Comparison of ENCODE assay signal across 1 cellular context in the genomic region with DNA sequence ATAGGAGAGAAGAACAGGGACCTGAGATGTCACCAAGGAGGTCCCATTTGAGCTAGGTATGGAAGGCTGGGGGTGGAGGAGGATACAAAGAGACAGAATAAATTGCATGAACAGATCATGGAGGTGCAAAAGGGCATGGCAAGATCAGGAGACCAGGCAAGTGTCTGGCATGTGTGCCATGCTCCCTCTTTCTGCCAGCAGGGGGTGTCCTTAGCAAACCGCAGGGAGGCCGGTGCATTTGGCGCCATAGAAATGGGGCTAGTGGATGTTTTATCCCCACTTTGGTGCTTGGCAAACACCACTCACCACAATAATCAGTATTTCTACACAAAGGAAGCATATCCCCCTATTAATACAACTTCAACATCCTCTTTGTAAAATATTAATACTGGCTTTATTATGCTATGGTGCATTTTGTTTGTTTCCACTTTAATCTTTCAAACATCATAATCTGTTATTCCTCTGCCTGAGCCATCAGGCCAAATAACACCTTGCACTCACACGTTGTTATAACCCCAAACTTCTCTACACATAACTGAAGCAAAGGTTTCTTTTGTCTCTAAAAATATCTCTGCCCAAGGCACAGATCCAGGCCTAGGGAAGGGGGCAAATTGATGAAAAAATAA.
TF ChIP-seq lines count a peak whose summit lies in the region.

No MANE protein-coding gene starts in this region.

TF ChIP-seq in H1, 55 proteins besides CTCF, POLR2A, EP300 and RAD21:
- no peak for TF ChIP-seq SUZ12 (IDR thresholded peaks at IDR 0.05; ENCODE audit: low read length)
- TF ChIP-seq, protein P1, sequence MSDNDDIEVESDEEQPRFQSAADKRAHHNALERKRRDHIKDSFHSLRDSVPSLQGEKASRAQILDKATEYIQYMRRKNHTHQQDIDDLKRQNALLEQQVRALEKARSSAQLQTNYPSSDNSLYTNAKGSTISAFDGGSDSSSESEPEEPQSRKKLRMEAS (IDR thresholded peaks at IDR 0.05): 0 out of 2 replicates have a peak, but pooled peaks have one; percentile 28
